1 cellular context compared by ENCODE assay signal in the genomic region with DNA sequence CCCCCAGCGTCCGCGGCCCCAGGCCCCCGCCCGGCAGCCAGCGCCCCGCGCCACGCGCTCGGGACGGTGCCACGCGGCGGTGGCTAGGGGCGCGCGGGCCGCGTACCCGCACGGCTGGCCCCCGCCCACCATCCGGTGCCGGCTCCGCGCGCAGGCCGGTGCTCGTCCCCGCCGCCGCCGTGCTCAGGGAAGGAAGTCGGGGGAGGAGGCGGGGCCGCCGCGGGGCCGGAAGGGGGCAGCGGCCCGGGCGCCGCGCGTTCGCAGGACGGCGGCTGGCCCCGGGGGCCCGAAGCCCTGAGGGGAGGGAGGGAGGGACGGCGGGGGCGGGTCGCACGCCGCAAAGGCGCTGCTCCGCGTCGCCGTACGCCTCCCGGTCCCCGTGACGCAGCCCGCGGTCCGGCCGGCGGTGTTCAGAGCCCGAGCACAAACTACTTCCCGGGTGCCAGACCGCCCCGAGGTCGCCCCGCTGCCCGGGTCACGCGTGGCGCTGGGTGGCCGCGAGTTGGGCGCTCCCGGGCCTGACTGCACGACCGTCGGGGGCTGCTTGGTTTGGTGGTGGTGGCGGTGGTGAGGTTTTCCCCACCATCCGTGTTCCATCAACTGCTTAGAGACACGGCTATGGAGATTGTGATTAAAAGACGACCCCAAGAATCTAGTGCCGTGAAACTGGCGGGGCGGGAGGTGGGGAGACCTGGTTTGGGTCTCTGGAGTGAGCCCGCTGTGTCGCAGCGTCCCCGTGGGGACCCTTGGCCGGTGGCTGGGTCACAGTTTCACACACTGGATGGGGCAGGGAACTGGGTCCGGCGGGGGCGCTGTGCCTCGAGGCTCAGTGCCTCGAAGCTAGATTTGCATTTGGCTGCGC.
TF ChIP-seq lines count a peak whose summit lies in the region.

TSS of gene DCTD (minus strand) at position 205 of the 862 bp plus-strand sequence. CDS start 1,818 bp downstream, outside the sequence.

TF ChIP-seq in WTC11, 78 proteins besides CTCF, POLR2A, EP300 and RAD21 (continued from another document):
- TF ChIP-seq, protein P1, sequence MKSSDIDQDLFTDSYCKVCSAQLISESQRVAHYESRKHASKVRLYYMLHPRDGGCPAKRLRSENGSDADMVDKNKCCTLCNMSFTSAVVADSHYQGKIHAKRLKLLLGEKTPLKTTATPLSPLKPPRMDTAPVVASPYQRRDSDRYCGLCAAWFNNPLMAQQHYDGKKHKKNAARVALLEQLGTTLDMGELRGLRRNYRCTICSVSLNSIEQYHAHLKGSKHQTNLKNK (CRISPR knock-in tag; IDR thresholded peaks at IDR 0.05): no peak
- TF ChIP-seq IRF2 (CRISPR knock-in tag; IDR thresholded peaks at IDR 0.05; ENCODE audit: borderline replicate concordance, low read depth) (no peak), ZNF121 (CRISPR knock-in tag; IDR thresholded peaks at IDR 0.05) (no peak), ZNF317 (CRISPR knock-in tag; IDR thresholded peaks at IDR 0.05; ENCODE audit: borderline replicate concordance, low read depth) (no peak), AFF4 (CRISPR knock-in tag; IDR thresholded peaks at IDR 0.05; ENCODE audit: borderline replicate concordance) (no peak), USF2 (CRISPR knock-in tag; IDR thresholded peaks at IDR 0.05) (no peak), GABPB1 (CRISPR knock-in tag; IDR thresholded peaks at IDR 0.05) (no peak), NFATC4 (CRISPR knock-in tag; IDR thresholded peaks at IDR 0.05) (no peak), NFE2L1 (CRISPR knock-in tag; IDR thresholded peaks at IDR 0.05) (no peak), STAT6 (CRISPR knock-in tag; conservative IDR thresholded peaks at IDR 0.05; ENCODE audit: low read depth) (no peak), KAT7 (CRISPR knock-in tag; IDR thresholded peaks at IDR 0.05; ENCODE audit: borderline replicate concordance) (peak; percentile 62; the same call in 1 of the 2 replicates), TCF7 (CRISPR knock-in tag; IDR thresholded peaks at IDR 0.05; ENCODE audit: low read depth) (no peak), SOX15 (CRISPR knock-in tag; IDR thresholded peaks at IDR 0.05) (no peak)
- TF ChIP-seq, protein P2, sequence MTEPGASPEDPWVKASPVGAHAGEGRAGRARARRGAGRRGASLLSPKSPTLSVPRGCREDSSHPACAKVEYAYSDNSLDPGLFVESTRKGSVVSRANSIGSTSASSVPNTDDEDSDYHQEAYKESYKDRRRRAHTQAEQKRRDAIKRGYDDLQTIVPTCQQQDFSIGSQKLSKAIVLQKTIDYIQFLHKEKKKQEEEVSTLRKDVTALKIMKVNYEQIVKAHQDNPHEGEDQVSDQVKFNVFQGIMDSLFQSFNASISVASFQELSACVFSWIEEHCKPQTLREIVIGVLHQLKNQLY (CRISPR knock-in tag; IDR thresholded peaks at IDR 0.05): no peak
- TF ChIP-seq, protein P3, sequence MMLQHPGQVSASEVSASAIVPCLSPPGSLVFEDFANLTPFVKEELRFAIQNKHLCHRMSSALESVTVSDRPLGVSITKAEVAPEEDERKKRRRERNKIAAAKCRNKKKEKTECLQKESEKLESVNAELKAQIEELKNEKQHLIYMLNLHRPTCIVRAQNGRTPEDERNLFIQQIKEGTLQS (CRISPR knock-in tag; conservative IDR thresholded peaks at IDR 0.05): no peak
